Comparison of ENCODE assay signal across 8 cellular contexts in genomic region chr15:65824031-65824743, GRCh38. TPM values are rescaled to one million over a fixed set of nuclear protein-coding genes. Genes with fewer than 3 reads are reported as not detected.
A peak's percentile ranks its signal among the peaks of the same experiment; 100 is the strongest.
DNase-seq lines count a peak whose midpoint lies in the region; ATAC-seq, FAIRE-seq and TF ChIP-seq lines count a peak whose summit lies in the region.

No MANE protein-coding gene starts in this region.

- no peak for TF ChIP-seq EP300 in sigmoid colon (IDR thresholded peaks at IDR 0.05)

- H3K9me3 ChIP-seq in ascending aorta (no peaks in the 10 kb centered on the region), hepatocyte (ENCODE audit: low read depth) (no peaks in the 10 kb centered on the region), sigmoid colon (no peaks in the 10 kb centered on the region)

- H3K27ac ChIP-seq in ascending aorta (no peak overlapping the region), hepatocyte (no peak overlapping the region), sigmoid colon (no peak overlapping the region)

- no peaks in the 10 kb centered on the region for H4K20me1 ChIP-seq in hepatocyte (ENCODE audit: insufficient read depth, poor library complexity, severe bottlenecking)

- peak; percentile 28 to 69 (median 49) for TF ChIP-seq CTCF in ascending aorta (IDR thresholded peaks at IDR 0.05)
- TF ChIP-seq CTCF in hepatocyte (IDR thresholded peaks at IDR 0.05; ENCODE audit: poor library complexity), result peak; percentile 52
- peak in 3 of 4 experiments; percentile 32 to 60 (median 43) for TF ChIP-seq CTCF in sigmoid colon (IDR thresholded peaks at IDR 0.05)

- TF ChIP-seq POLR2A in GM12892 (IDR thresholded peaks at IDR 0.05; ENCODE audit: low read depth, low read length) (no peak), sigmoid colon (IDR thresholded peaks at IDR 0.05) (no peak)

- H3K27me3 ChIP-seq in ascending aorta (no peaks in the 10 kb centered on the region), hepatocyte (no peaks in the 10 kb centered on the region), sigmoid colon (no peaks in the 10 kb centered on the region)

- H3K4me3 ChIP-seq in ascending aorta (no peak overlapping the region), hepatocyte (no peak overlapping the region), sigmoid colon (no peak overlapping the region)

- no peaks in the 10 kb centered on the region for H3K36me3 ChIP-seq in ascending aorta
- no peaks in the 10 kb centered on the region for H3K36me3 ChIP-seq in hepatocyte (replicated peaks; ENCODE audit: insufficient read depth, low read depth)
- H3K36me3 ChIP-seq in sigmoid colon, result no peaks in the 10 kb centered on the region

- H2AFZ ChIP-seq in hepatocyte, result peak overlapping the region; percentile 11

- DNase-seq in AG08396 (ENCODE audit: low spot score) (peak; percentile 58), GM12892 (ENCODE audit: insufficient read length) (no peak), NCI-H2227 (lab: John Stamatoyannopoulos, UW; ENCODE audit: unreplicated experiment) (peak; percentile 64), ascending aorta (ENCODE audit: low spot score in 2 of 2) (peak in 1 of 2 donors; percentile 71), hepatocyte (ENCODE audit: low spot score) (peak; percentile 76), sigmoid colon (peak; percentile 76), activated T-cell treated with anti-CD3 and anti-CD28 coated beads for 4 hours (no peak)

- intact Hi-C loops in ascending aorta (cut with DNase I), result loop anchor here (5.0 kb wide), 1 partner anchor 263 kb away; no protein-coding TSS in a partner anchor
- intact Hi-C loops in sigmoid colon (cut with DNase I), result no loop called here

- H3K4me1 ChIP-seq in ascending aorta (peaks cover 0 to 5% of the 10 kb centered on the region in 2 donors), hepatocyte (ENCODE audit: insufficient read depth) (peaks cover 3% of the 10 kb centered on the region), sigmoid colon (no peaks in the 10 kb centered on the region)

- no peaks in the 10 kb centered on the region for H3K79me2 ChIP-seq in hepatocyte

- H3K9me2 ChIP-seq in hepatocyte (replicated peaks; ENCODE audit: insufficient read depth), result no peaks in the 10 kb centered on the region

- 64% methylated on average over 7 of the region's 7 CpGs for WGBS in hepatocyte (ENCODE audit: low lambda C conversion rate, missing lambda C conversion rate)
- 64 to 76% methylated on average over 7 of the region's 7 CpGs for WGBS in sigmoid colon, 2 donors

- peak; percentile 60 for FAIRE-seq in GM12892 (lab: Jason Lieb, UNC)

- H3K4me2 ChIP-seq in hepatocyte, result no peak overlapping the region

- ATAC-seq in HG02588 (IDR thresholded peaks at IDR 0.05; ENCODE audit: unreplicated experiment), result no peak

RNA-seq across cellular contexts. Expression of gene DENND4A, which starts 32.1 kb away (rescaled TPM):
- polyA plus RNA-seq in GM12892 (2012; ENCODE audit: missing spikeins), result 38.8 TPM
- 21.9 TPM for total RNA-seq in ascending aorta
- 19.7 and 20.7 TPM in 2 replicates for total RNA-seq in hepatocyte
- polyA plus RNA-seq in hepatocyte, result 3.2 and 3.9 TPM in 2 replicates
- 10 to 100 TPM; 29.3 to 46.1 (median 43.9) TPM for total RNA-seq in sigmoid colon
- polyA plus RNA-seq in sigmoid colon, result 10 to 100 TPM in 1 of 3 donors, 1 to 10 TPM in 2; 2.4 to 10.5 (median 4.9) TPM

RNA-seq across cellular contexts. Expression of gene RAB11A, which starts 45.1 kb away (rescaled TPM):
- polyA plus RNA-seq in GM12892 (2012; ENCODE audit: missing spikeins), result 239 TPM
- total RNA-seq in ascending aorta (192 TPM), hepatocyte (306 and 309 TPM in 2 replicates), sigmoid colon (100 to 1,000 TPM in 1 of 4 donors, 10 to 100 TPM in 3; 74.2 to 112 (median 90.3) TPM)
- polyA plus RNA-seq in hepatocyte (247 and 248 TPM in 2 replicates), sigmoid colon (100 to 1,000 TPM; 291 to 468 (median 344) TPM)

Comparison
In these comparisons a context has a peak if more than half of its experiments do, and no peak if none do; other contexts are left out.
1. DNase-seq: peak in AG08396 (single experiment), NCI-H2227 (single experiment), hepatocyte (single experiment) and sigmoid colon (single experiment); none in GM12892 (single experiment) and activated T-cell treated with anti-CD3 and anti-CD28 coated beads for 4 hours (single experiment).
2. Peak in every context shown above with its lines, with median percentiles within 50 percentile points of each other: CTCF ChIP-seq.